Comparison of ENCODE assay signal across 24 cellular contexts in the genomic region with DNA sequence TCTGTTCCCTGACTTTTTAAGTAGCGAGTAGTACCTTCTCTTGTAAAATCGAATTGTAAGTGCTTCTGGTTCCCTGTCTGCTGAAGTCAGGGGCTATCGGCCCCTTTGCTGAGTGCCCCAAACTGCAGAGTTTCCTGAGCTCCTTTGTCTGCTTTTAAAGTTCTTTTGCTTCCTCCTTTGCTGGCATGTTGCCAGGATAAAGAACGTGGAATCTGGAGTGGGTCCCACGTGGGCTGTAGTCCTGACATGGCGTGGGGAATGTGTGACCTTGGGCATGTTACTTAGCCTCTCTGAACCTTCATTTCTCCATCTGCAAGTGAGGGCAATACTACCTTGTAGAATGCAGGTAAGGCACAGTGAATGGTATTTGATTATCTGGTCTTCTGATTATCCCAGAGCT. TPM values are rescaled to one million over a fixed set of nuclear protein-coding genes. Genes with fewer than 3 reads are reported as not detected.
DNase-seq lines count a peak whose midpoint lies in the region; ATAC-seq, FAIRE-seq and TF ChIP-seq lines count a peak whose summit lies in the region.
"Had no signal": no experiment of that assay in that cellular context is flagged by ENCODE, and none has a peak within 500 bp of the region (broad histone marks: within the 10 kb centered on the region; RNA-seq: fewer than 3 reads in every experiment).

No MANE protein-coding gene starts in this region.

- no peak overlapping the region for H3K27ac ChIP-seq in HepG2 (ENCODE audit: extremely low read length, insufficient read depth, low read length)
- H3K27ac ChIP-seq in right lobe of liver: no peak overlapping the region
- H3K27ac ChIP-seq: 22Rv1; BLaER1 treated with 17β-estradiol and CSF1 and Interleukin-3, amounts not matched to agents 10 nM and 100 nM had no signal

- H3K4me2 ChIP-seq in HepG2 (ENCODE audit: low read depth, low read length): no peak overlapping the region
- H3K4me2 ChIP-seq: BLaER1 treated with 17β-estradiol and CSF1 and Interleukin-3, amounts not matched to agents 10 nM and 100 nM; GM23338 had no signal

- H3K79me2 ChIP-seq in HepG2 (ENCODE audit: insufficient read depth, low read length): no peaks in the 10 kb centered on the region

- no peak overlapping the region for H2AFZ ChIP-seq in HepG2 (ENCODE audit: low read length)
- H2AFZ ChIP-seq: GM23338 had no signal

- H3K4me3 ChIP-seq in HepG2 (replicated peaks in 1 of 3; ENCODE audit: insufficient read depth in 1 of 3, low read depth in 2 of 3, low read length in 3 of 3) (no peak overlapping the region), right lobe of liver (no peak overlapping the region)
- H3K4me3 ChIP-seq: BLaER1 treated with 17β-estradiol and CSF1 and Interleukin-3, amounts not matched to agents 10 nM and 100 nM; GM12878; GM23338 had no signal

- peaks cover 9% of the 10 kb centered on the region; the same call in 1 of the 2 replicates for H3K4me1 ChIP-seq in HepG2 (ENCODE audit: insufficient read depth, low read length)
- no peaks in the 10 kb centered on the region for H3K4me1 ChIP-seq in right lobe of liver

- DNase-seq in DMS53 (lab: John Stamatoyannopoulos, UW) (peak; percentile 20), DMS53 treated with DMSO at 0.1 percent for 48 hours (lab: John Stamatoyannopoulos, UW; ENCODE audit: unreplicated experiment) (no peak), HepG2 (ENCODE audit: low spot score) (no peak), right lobe of liver (no peak), dermis blood vessel endothelial cell (peak; percentile 14), NCI-H2196 treated with DMSO at 0.1 percent for 48 hours (lab: John Stamatoyannopoulos, UW; ENCODE audit: unreplicated experiment) (no peak), AG20443 (ENCODE audit: low spot score) (no peak)
- DNase-seq: AML-193; BE2C; CD4-positive, alpha-beta T cell; CD8-positive, alpha-beta memory T cell; DMS 273 treated with DMSO at 0.1 percent for 48 hours; DND-41; H9 had no signal

- FAIRE-seq in HepG2 (lab: Jason Lieb, UNC): no peak
- FAIRE-seq: A204.1, D721Med, G401.6, GM12878, GM19239 had no signal

- TF ChIP-seq EP300 in HepG2 (IDR thresholded peaks at IDR 0.05; ENCODE audit: low read depth in 2 of 2, low read length in 2 of 2): no peak
- no peak for TF ChIP-seq EP300 in HepG2 (CRISPR knock-in tag; IDR thresholded peaks at IDR 0.05; ENCODE audit: borderline replicate concordance)

- no peak for TF ChIP-seq RAD21 in HepG2 (CRISPR knock-in tag; IDR thresholded peaks at IDR 0.05)

- peaks cover 0 to 17% of the 10 kb centered on the region in 2 experiments; a peak in 3 of 5 replicates for H3K27me3 ChIP-seq in HepG2 (ENCODE audit: control insufficient read depth in 1 of 2, insufficient read depth in 2 of 2, low read length in 2 of 2)
- no peaks in the 10 kb centered on the region for H3K27me3 ChIP-seq in right lobe of liver
- H3K27me3 ChIP-seq: BE2C; BLaER1 treated with 17β-estradiol and CSF1 and Interleukin-3, amounts not matched to agents 10 nM and 100 nM had no signal

- in situ Hi-C loops in HepG2 (cut with HindIII; ENCODE audit: extremely low pct_ligation_motif_present, low pct_unique_long_range_greater_than_20kb): no loop called here

- H3K9ac ChIP-seq in HepG2 (ENCODE audit: insufficient read depth, low read depth, low read length): no peak overlapping the region

- POLR2A ChIA-PET in HepG2 (lab: Yijun Ruan, JAX): no interaction called here

- TF ChIP-seq CTCF in HepG2 (CRISPR knock-in tag; IDR thresholded peaks at IDR 0.05) (no peak), right lobe of liver (IDR thresholded peaks at IDR 0.05) (no peak)

- 21% methylated on average over 6 of the region's 6 CpGs for WGBS in HepG2 (ENCODE audit: low lambda C conversion rate)
- 43% methylated on average over 6 of the region's 6 CpGs for WGBS in right lobe of liver (ENCODE audit: insufficient coverage, low coverage, low lambda C conversion rate, missing lambda C conversion rate)

- H3K9me3 ChIP-seq in HepG2 (ENCODE audit: low read length) (no peaks in the 10 kb centered on the region), right lobe of liver (no peaks in the 10 kb centered on the region)
- H3K9me3 ChIP-seq: BE2C; BLaER1 treated with 17β-estradiol and CSF1 and Interleukin-3, amounts not matched to agents 10 nM and 100 nM had no signal

- intact Hi-C loops in HepG2 (cut with micrococcal nuclease; ENCODE audit: unreplicated experiment) (no loop called here), right lobe of liver (cut with DNase I) (no loop called here)

- TF ChIP-seq POLR2A in HepG2 (IDR thresholded peaks at IDR 0.05; ENCODE audit: insufficient read depth in 1 of 2, low read depth in 2 of 2, low read length in 2 of 2) (no peak), right lobe of liver (IDR thresholded peaks at IDR 0.05) (no peak)

- CTCF ChIA-PET in HepG2 (lab: Yijun Ruan, JAX; ENCODE audit: low intra/inter-chr PET ratio, low total read pairs): no interaction called here

- H3K36me3 ChIP-seq in HepG2 (replicated peaks in 1 of 2; ENCODE audit: control insufficient read depth in 1 of 2, insufficient read depth in 2 of 2, low read length in 2 of 2) (no peaks in the 10 kb centered on the region), right lobe of liver (no peaks in the 10 kb centered on the region)
- H3K36me3 ChIP-seq: BE2C; BLaER1 treated with 17β-estradiol and CSF1 and Interleukin-3, amounts not matched to agents 10 nM and 100 nM had no signal

- no TSS peak for BruUV-seq in HepG2 (replicated peaks; lab: Mats Ljungman, UMichigan)

- no peaks in the 10 kb centered on the region for H4K20me1 ChIP-seq in HepG2 (ENCODE audit: insufficient read depth, low read length)
- H4K20me1 ChIP-seq: BLaER1 treated with 17β-estradiol and CSF1 and Interleukin-3, amounts not matched to agents 10 nM and 100 nM had no signal

- ATAC-seq in HepG2 (no peak), right lobe of liver (no peak), HG03025 (IDR thresholded peaks at IDR 0.05; ENCODE audit: low FRiP score, unreplicated experiment) (no peak)
- ATAC-seq: GM12878, GM23338, HCT116 had no signal

TF ChIP-seq in HepG2, 621 proteins besides CTCF, POLR2A, EP300 and RAD21 (continues in another document):
- no peak for TF ChIP-seq GLI4 (CRISPR knock-in tag; IDR thresholded peaks at IDR 0.05; ENCODE audit: borderline replicate concordance)
- TF ChIP-seq, protein P1, sequence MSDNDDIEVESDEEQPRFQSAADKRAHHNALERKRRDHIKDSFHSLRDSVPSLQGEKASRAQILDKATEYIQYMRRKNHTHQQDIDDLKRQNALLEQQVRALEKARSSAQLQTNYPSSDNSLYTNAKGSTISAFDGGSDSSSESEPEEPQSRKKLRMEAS (IDR thresholded peaks at IDR 0.05): no peak

RNA-seq across cellular contexts. Expression of gene ODF2, which starts 13.7 kb away (rescaled TPM):
- total RNA-seq in HepG2 (2016; rRNA removed; fragmentation: Illumina TruSeq; extraction: Trizol) (28.3 and 31.3 TPM in 2 replicates), right lobe of liver (10 to 100 TPM in 3 of 6 experiments, 1 to 10 TPM in 3; 5.5 to 17.1 (median 10.8) TPM), dermis blood vessel endothelial cell (44.2 and 55.7 TPM in 2 replicates)
- total RNA-seq in HepG2 (2016; cell fraction: cytosol; rRNA removed; fragmentation: Illumina TruSeq; extraction: Trizol; ENCODE audit: low read depth): 6.8 and 10.0 TPM in 2 replicates
- 28.2 and 33.5 TPM in 2 replicates for total RNA-seq in HepG2 (2016; cell fraction: insoluble cytoplasmic fraction; rRNA removed; fragmentation: Illumina TruSeq; extraction: Trizol)
- total RNA-seq in HepG2 (2016; cell fraction: membrane; rRNA removed; fragmentation: Illumina TruSeq; extraction: Trizol): 17.0 and 17.8 TPM in 2 replicates
- 32.1 and 38.6 TPM in 2 replicates for total RNA-seq in HepG2 (2016; cell fraction: nucleus; rRNA removed; fragmentation: Illumina TruSeq; extraction: Trizol)
- 9.8 and 10.0 TPM in 2 replicates for polyA plus RNA-seq in HepG2 (2011; rRNA removed)
- polyA plus RNA-seq in HepG2 (2011; cell fraction: cytosol; rRNA removed): 3.3 and 3.7 TPM in 2 replicates
- polyA plus RNA-seq in HepG2 (2011; cell fraction: nucleus; rRNA removed): 69.5 and 91.8 TPM in 2 replicates
- 12.4 and 16.5 TPM in 2 replicates for polyA plus RNA-seq in HepG2 (2012)
- polyA plus RNA-seq in HepG2 (2016; cell fraction: cytosol; fragmentation: Illumina TruSeq; extraction: Trizol; ENCODE audit: low read depth): 5.0 TPM in 2 replicates
- 23.7 and 26.7 TPM in 2 replicates for polyA plus RNA-seq in HepG2 (2016; cell fraction: insoluble cytoplasmic fraction; fragmentation: Illumina TruSeq; extraction: Trizol; ENCODE audit: low read depth)
- 7.9 and 9.5 TPM in 2 replicates for polyA plus RNA-seq in HepG2 (2016; cell fraction: membrane; fragmentation: Illumina TruSeq; extraction: Trizol; ENCODE audit: low read depth)
- polyA plus RNA-seq in HepG2 (2016; cell fraction: nucleus; fragmentation: Illumina TruSeq; extraction: Trizol; ENCODE audit: insufficient read depth, low read depth): 69.2 and 78.2 TPM in 2 replicates
- 4.7 and 19.7 TPM in 2 replicates for polyA minus RNA-seq in HepG2 (2011; rRNA and poly(A)+ RNA removed; ENCODE audit: low replicate concordance)
- polyA minus RNA-seq in HepG2 (2011; cell fraction: cytosol; rRNA and poly(A)+ RNA removed): 3.1 and 3.5 TPM in 2 replicates
- 13.1 and 15.3 TPM in 2 replicates for polyA minus RNA-seq in HepG2 (2011; cell fraction: nucleus; rRNA and poly(A)+ RNA removed)

RNA-seq across cellular contexts. Expression of gene CERCAM, which starts 21.5 kb away (rescaled TPM):
- total RNA-seq in HepG2 (2016; rRNA removed; fragmentation: Illumina TruSeq; extraction: Trizol) (4.2 and 9.0 TPM in 2 replicates), right lobe of liver (1 to 10 TPM; 1.3 to 3.1 (median 2.2) TPM), dermis blood vessel endothelial cell (25.4 and 32.9 TPM in 2 replicates)
- 3.2 and 3.4 TPM in 2 replicates for total RNA-seq in HepG2 (2016; cell fraction: cytosol; rRNA removed; fragmentation: Illumina TruSeq; extraction: Trizol; ENCODE audit: low read depth)
- 2.8 and 8.0 TPM in 2 replicates for total RNA-seq in HepG2 (2016; cell fraction: insoluble cytoplasmic fraction; rRNA removed; fragmentation: Illumina TruSeq; extraction: Trizol)
- 5.1 TPM in 2 replicates for total RNA-seq in HepG2 (2016; cell fraction: membrane; rRNA removed; fragmentation: Illumina TruSeq; extraction: Trizol)
- 10.5 and 11.6 TPM in 2 replicates for total RNA-seq in HepG2 (2016; cell fraction: nucleus; rRNA removed; fragmentation: Illumina TruSeq; extraction: Trizol)
- polyA plus RNA-seq in HepG2 (2011; rRNA removed): 17.1 and 19.6 TPM in 2 replicates
- 15.6 and 24.7 TPM in 2 replicates for polyA plus RNA-seq in HepG2 (2011; cell fraction: cytosol; rRNA removed)
- polyA plus RNA-seq in HepG2 (2011; cell fraction: nucleus; rRNA removed): 52.1 and 62.8 TPM in 2 replicates
- 5.9 and 7.0 TPM in 2 replicates for polyA plus RNA-seq in HepG2 (2012)
- polyA plus RNA-seq in HepG2 (2016; cell fraction: cytosol; fragmentation: Illumina TruSeq; extraction: Trizol; ENCODE audit: low read depth): 4.7 and 5.3 TPM in 2 replicates
- polyA plus RNA-seq in HepG2 (2016; cell fraction: insoluble cytoplasmic fraction; fragmentation: Illumina TruSeq; extraction: Trizol; ENCODE audit: low read depth): 3.9 and 4.0 TPM in 2 replicates
- polyA plus RNA-seq in HepG2 (2016; cell fraction: membrane; fragmentation: Illumina TruSeq; extraction: Trizol; ENCODE audit: low read depth): 6.5 and 7.0 TPM in 2 replicates
- polyA plus RNA-seq in HepG2 (2016; cell fraction: nucleus; fragmentation: Illumina TruSeq; extraction: Trizol; ENCODE audit: insufficient read depth, low read depth): 18.8 and 19.8 TPM in 2 replicates
- 1.3 and 29.5 TPM in 2 replicates for polyA minus RNA-seq in HepG2 (2011; rRNA and poly(A)+ RNA removed; ENCODE audit: low replicate concordance)
- 9.5 and 10.8 TPM in 2 replicates for polyA minus RNA-seq in HepG2 (2011; cell fraction: cytosol; rRNA and poly(A)+ RNA removed)
- 8.8 and 10.6 TPM in 2 replicates for polyA minus RNA-seq in HepG2 (2011; cell fraction: nucleus; rRNA and poly(A)+ RNA removed)

Comparison
In these comparisons a context has a peak if more than half of its experiments do, and no peak if none do; other contexts are left out.
1. DNase-seq: peak in DMS53 (single experiment) and dermis blood vessel endothelial cell (single experiment); none in DMS53 treated with DMSO at 0.1 percent for 48 hours (single experiment), HepG2 (single experiment), right lobe of liver (0 of 3), NCI-H2196 treated with DMSO at 0.1 percent for 48 hours (single experiment) and AG20443 (single experiment).